Comparison of ENCODE assay signal across 15 cellular contexts in the genomic region with DNA sequence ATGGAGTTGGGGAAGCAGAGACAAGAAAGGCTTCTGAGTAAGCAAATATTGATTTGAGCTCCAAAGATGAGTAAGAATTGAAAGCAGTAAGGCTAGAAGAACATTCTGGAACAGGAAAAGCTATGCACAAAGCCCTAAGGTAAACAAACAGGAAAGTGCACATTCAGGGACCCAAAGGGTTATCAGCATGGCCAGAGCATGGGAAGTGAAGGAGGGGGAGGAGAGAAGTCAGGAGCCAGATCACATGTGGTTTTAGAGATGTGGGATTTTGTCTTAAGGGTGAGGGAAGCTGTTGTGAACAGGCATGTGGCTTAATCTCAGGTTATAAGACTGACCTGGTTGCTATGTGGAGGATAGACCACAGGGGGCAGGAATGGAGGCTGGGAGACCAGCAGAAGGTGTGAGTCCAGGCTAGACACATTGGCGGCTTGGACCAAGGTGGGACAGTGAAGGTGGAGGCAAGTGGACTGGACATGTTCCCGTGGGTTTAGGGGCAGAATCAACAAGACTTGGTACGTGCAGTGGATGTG. TPM values are rescaled to one million over a fixed set of nuclear protein-coding genes. Genes with fewer than 3 reads are reported as not detected.
A peak's percentile ranks its signal among the peaks of the same experiment; 100 is the strongest.
DNase-seq lines count a peak whose midpoint lies in the region; ATAC-seq lines count a peak whose summit lies in the region.
"Had no signal": no experiment of that assay in that cellular context is flagged by ENCODE, and none has a peak within 500 bp of the region (broad histone marks: within the 10 kb centered on the region; RNA-seq: fewer than 3 reads in every experiment).

No MANE protein-coding gene starts in this region.

- no peaks in the 10 kb centered on the region for H3K27me3 Mint-ChIP-seq in activated T-helper 2 cell treated with anti-CD3 and anti-CD28 coated beads, Interferon-gamma antibody, Interleukin-2, Interleukin-4, amounts not matched to agents 10 μg/mL and 5 μg/mL and 100 μg/mL, durations not matched to agents 14 hours and 24 hours and 36 hours (ENCODE audit: low read depth)

- no peak overlapping the region for H3K4me3 ChIP-seq in H7 (ENCODE audit: insufficient read depth, low read depth, low read length)
- H3K4me3 ChIP-seq: SJCRH30, suprapubic skin had no signal

- no peak overlapping the region for H3K4me3 Mint-ChIP-seq in activated T-helper 2 cell treated with anti-CD3 and anti-CD28 coated beads, Interferon-gamma antibody, Interleukin-2, Interleukin-4, amounts not matched to agents 10 μg/mL and 5 μg/mL and 100 μg/mL, durations not matched to agents 14 hours and 24 hours and 36 hours (ENCODE audit: low read depth)

- H3K9me3 Mint-ChIP-seq in activated T-helper 2 cell treated with anti-CD3 and anti-CD28 coated beads, Interferon-gamma antibody, Interleukin-2, Interleukin-4, amounts not matched to agents 10 μg/mL and 5 μg/mL and 100 μg/mL, durations not matched to agents 14 hours and 24 hours and 36 hours, result no peaks in the 10 kb centered on the region

- peak overlapping the region; percentile 56 for H3K27ac Mint-ChIP-seq in activated T-helper 2 cell treated with anti-CD3 and anti-CD28 coated beads, Interferon-gamma antibody, Interleukin-2, Interleukin-4, amounts not matched to agents 10 μg/mL and 5 μg/mL and 100 μg/mL, durations not matched to agents 14 hours and 24 hours and 36 hours

- H3K36me3 Mint-ChIP-seq in activated T-helper 2 cell treated with anti-CD3 and anti-CD28 coated beads, Interferon-gamma antibody, Interleukin-2, Interleukin-4, amounts not matched to agents 10 μg/mL and 5 μg/mL and 100 μg/mL, durations not matched to agents 14 hours and 24 hours and 36 hours (ENCODE audit: low read depth), result peaks cover 89% of the 10 kb centered on the region

- peak; percentile 50 for ATAC-seq in left lobe of liver
- ATAC-seq in GM18868 (IDR thresholded peaks at IDR 0.05; ENCODE audit: unreplicated experiment), result no peak
- ATAC-seq in GM18519 (IDR thresholded peaks at IDR 0.05; ENCODE audit: low FRiP score, unreplicated experiment), result no peak
- ATAC-seq: left cardiac atrium had no signal

- intact Hi-C loops in activated T-helper 2 cell treated with anti-CD3 and anti-CD28 coated beads, Interferon-gamma antibody, Interleukin-2, Interleukin-4, amounts not matched to agents 10 μg/mL and 5 μg/mL and 100 μg/mL, durations not matched to agents 14 hours and 24 hours and 36 hours (cut with micrococcal nuclease), result no loop called here

- no peaks in the 10 kb centered on the region; the same call in 1 of the 2 replicates for H3K36me3 ChIP-seq in H7 (replicated peaks; ENCODE audit: control insufficient read depth, insufficient read depth, low read length)
- H3K36me3 ChIP-seq: SJCRH30 had no signal

- peak; percentile 48 for DNase-seq in CMK (ENCODE audit: low read depth)
- DNase-seq in H7, result peak; percentile 57
- DNase-seq in activated T-helper 2 cell treated with anti-CD3 and anti-CD28 coated beads, Interferon-gamma antibody, Interleukin-2, Interleukin-4, amounts not matched to agents 10 μg/mL and 5 μg/mL and 100 μg/mL, durations not matched to agents 14 hours and 24 hours and 36 hours (ENCODE audit: low spot score), result no peak
- no peak for DNase-seq in left lobe of liver (ENCODE audit: low spot score)
- DNase-seq in Kasumi-1 (lab: John Stamatoyannopoulos, UW), result no peak
- DNase-seq: central memory CD4-positive, alpha-beta T cell; DMS79; foreskin fibroblast; left cardiac atrium; NCI-H2171; occipital lobe; SJCRH30 had no signal

- peaks cover 44% of the 10 kb centered on the region for H3K4me1 Mint-ChIP-seq in activated T-helper 2 cell treated with anti-CD3 and anti-CD28 coated beads, Interferon-gamma antibody, Interleukin-2, Interleukin-4, amounts not matched to agents 10 μg/mL and 5 μg/mL and 100 μg/mL, durations not matched to agents 14 hours and 24 hours and 36 hours (ENCODE audit: low read depth)

- H3K27me3 ChIP-seq in H7 (ENCODE audit: control insufficient read depth, insufficient read depth, low read length), result no peaks in the 10 kb centered on the region
- H3K27me3 ChIP-seq: SJCRH30, suprapubic skin had no signal

RNA-seq across cellular contexts. Expression of a gene that starts 7.5 kb away (rescaled TPM):
- 5.5 and 6.9 TPM in 2 replicates for total RNA-seq in H7 (2014; rRNA removed; shearing (Covaris generic))
- total RNA-seq in activated T-helper 2 cell treated with anti-CD3 and anti-CD28 coated beads, Interferon-gamma antibody, Interleukin-2, Interleukin-4, amounts not matched to agents 10 μg/mL and 5 μg/mL and 100 μg/mL, durations not matched to agents 14 hours and 24 hours and 36 hours, result 251 and 252 TPM in 2 replicates
- total RNA-seq in left lobe of liver, result 12.5 TPM

Comparison
In these comparisons a context has a peak if more than half of its experiments do, and no peak if none do; other contexts are left out.
1. DNase-seq: peak in CMK (single experiment) and H7 (single experiment); none in activated T-helper 2 cell treated with anti-CD3 and anti-CD28 coated beads, Interferon-gamma antibody, Interleukin-2, Interleukin-4, amounts not matched to agents 10 μg/mL and 5 μg/mL and 100 μg/mL, durations not matched to agents 14 hours and 24 hours and 36 hours (single experiment), left lobe of liver (single experiment) and Kasumi-1 (0 of 2).
2. RNA of a gene that starts 7.5 kb away (total RNA-seq): 251 to 252 TPM in activated T-helper 2 cell treated with anti-CD3 and anti-CD28 coated beads, Interferon-gamma antibody, Interleukin-2, Interleukin-4, amounts not matched to agents 10 μg/mL and 5 μg/mL and 100 μg/mL, durations not matched to agents 14 hours and 24 hours and 36 hours; 12.5 TPM in left lobe of liver (single experiment) and 5.5 to 6.9 TPM in H7; every median in the first group is over 10 times any median in the second.